ENCODE assay signal across 17 cellular contexts in genomic region chr19:35946203-35946602, GRCh38. TPM values are rescaled to one million over a fixed set of nuclear protein-coding genes. Genes with fewer than 3 reads are reported as not detected.
"Had no signal": no experiment of that assay in that cellular context is flagged by ENCODE, and none has a peak within 500 bp of the region (broad histone marks: within the 10 kb centered on the region; RNA-seq: fewer than 3 reads in every experiment).

No MANE protein-coding gene starts in this region.

- H3K27me3 ChIP-seq: cardiac muscle cell, sigmoid colon, spleen had no signal

- H3K4me1 Mint-ChIP-seq: memory B cell had no signal

- H3K4me3 Mint-ChIP-seq: activated CD4-positive, alpha-beta T cell treated with anti-CD3 and anti-CD28 coated beads for 36 hours; activated naive CD4-positive, alpha-beta T cell treated with anti-CD3 and anti-CD28 coated beads, Interleukin-2, amount 50 U/mL, for 24 hours; memory B cell had no signal

- H3K4me1 ChIP-seq: sigmoid colon had no signal

- H3K9me3 Mint-ChIP-seq: activated naive CD4-positive, alpha-beta T cell treated with anti-CD3 and anti-CD28 coated beads, Interleukin-2, amount 50 U/mL, for 24 hours; memory B cell had no signal

- DNase-seq: activated CD4-positive, alpha-beta T cell treated with anti-CD3 and anti-CD28 coated beads for 36 hours; activated CD4-positive, alpha-beta T cell treated with anti-CD3 and anti-CD28 coated beads, Interleukin-2, amount 50 U/mL, for 48 hours; activated effector memory CD4-positive, alpha-beta T cell treated with anti-CD3 and anti-CD28 coated beads, Interleukin-2, amount 50 U/mL, for 16 hours; activated T-cell treated with anti-CD3 and anti-CD28 coated beads for 4 hours; amygdala; foreskin fibroblast; sigmoid colon; spleen; stimulated activated CD4-positive, alpha-beta T cell treated with anti-CD3 and anti-CD28 coated beads, Interleukin-4, amount 100 ng/mL, for 4 hours; stimulated activated naive CD4-positive, alpha-beta T cell; T-helper 2 cell had no signal

- H3K9me3 ChIP-seq: sigmoid colon, spleen had no signal

- H3K27me3 Mint-ChIP-seq: activated CD4-positive, alpha-beta T cell treated with anti-CD3 and anti-CD28 coated beads for 36 hours; activated naive CD4-positive, alpha-beta T cell treated with anti-CD3 and anti-CD28 coated beads, Interleukin-2, amount 50 U/mL, for 24 hours had no signal

- H3K36me3 ChIP-seq: cardiac muscle cell had no signal

- H3K27ac ChIP-seq: cardiac muscle cell, epithelial cell of prostate, sigmoid colon, spleen had no signal

- H3K4me3 ChIP-seq: cardiac muscle cell, sigmoid colon, spleen had no signal

- H3K27ac Mint-ChIP-seq: activated CD4-positive, alpha-beta T cell treated with anti-CD3 and anti-CD28 coated beads for 36 hours; memory B cell had no signal

RNA-seq across cellular contexts. Expression of gene TYROBP, which starts 38.1 kb away (rescaled TPM):
- total RNA-seq: activated CD4-positive, alpha-beta T cell treated with anti-CD3 and anti-CD28 coated beads for 36 hours; cardiac muscle cell; dermis microvascular lymphatic vessel endothelial cell; glomerular endothelial cell had no signal
- polyA plus RNA-seq: cardiac muscle cell had no signal

RNA-seq across cellular contexts. Expression of gene HCST, which starts 43.9 kb away (rescaled TPM):
- total RNA-seq: glomerular endothelial cell had no signal
